In the genomic region with DNA sequence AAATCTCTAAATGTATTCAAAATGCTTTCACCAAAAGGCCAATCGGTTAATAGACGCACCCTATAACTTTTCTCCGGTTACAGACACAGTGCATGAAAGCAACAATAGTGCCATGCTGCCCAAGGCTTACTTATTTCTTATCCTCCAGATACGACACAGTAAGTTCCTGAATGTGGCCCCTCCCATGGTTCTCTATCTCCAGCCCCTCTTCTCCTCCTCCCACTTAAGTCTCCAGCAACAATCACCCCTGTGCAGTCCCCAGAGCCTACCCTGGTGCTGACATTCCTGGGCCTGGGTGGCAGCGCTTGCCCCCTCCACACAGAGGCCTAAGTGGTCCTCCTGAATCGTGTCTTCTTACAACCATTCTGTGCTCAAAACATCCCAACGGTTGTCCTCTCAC, we compare ENCODE assay signal across 30 cellular contexts.
"Had no signal": no experiment of that assay in that cellular context is flagged by ENCODE, and none has a peak within 500 bp of the region (broad histone marks: within the 10 kb centered on the region; RNA-seq: fewer than 3 reads in every experiment).

No MANE protein-coding gene starts in this region.

- H3K9me3 ChIP-seq: body of pancreas, colonic mucosa, gastrocnemius medialis, stomach, thyroid gland had no signal

- H3K4me2 ChIP-seq: hepatocyte had no signal

- H3K9me3 Mint-ChIP-seq: activated CD4-positive, alpha-beta memory T cell treated with anti-CD3 and anti-CD28 coated beads, Interleukin-2, amount 10 ng/mL, durations not matched to agents 7 days and 5 days; activated naive CD4-positive, alpha-beta T cell treated with anti-CD3 and anti-CD28 coated beads, Interleukin-2, amount 50 U/mL, for 72 hours; activated T-cell treated with anti-CD3 and anti-CD28 coated beads, Interleukin-2, amount 50 U/mL, for 24 hours; mesothelial cell of epicardium; stimulated activated naive B cell treated with anti-CD40 and anti-IgM and Interleukin-4, amounts not matched to agents 10 μg/mL and 1 μg/mL and 100 μg/mL, for 72 hours; T-cell; T-helper 2 cell treated with Interferon-gamma antibody and Interleukin-4, amounts not matched to agents 5 μg/mL and 100 μg/mL, for 36 hours had no signal

- H3K4me3 Mint-ChIP-seq: activated CD4-positive, alpha-beta memory T cell treated with anti-CD3 and anti-CD28 coated beads, Interleukin-2, amount 10 ng/mL, durations not matched to agents 7 days and 5 days; activated T-cell treated with anti-CD3 and anti-CD28 coated beads, Interleukin-2, amount 50 U/mL, for 24 hours; mesothelial cell of epicardium; stimulated activated naive B cell treated with anti-CD40 and anti-IgM and Interleukin-4, amounts not matched to agents 10 μg/mL and 1 μg/mL and 100 μg/mL, for 72 hours; T-helper 2 cell treated with Interferon-gamma antibody and Interleukin-4, amounts not matched to agents 5 μg/mL and 100 μg/mL, for 36 hours had no signal

- H3K36me3 Mint-ChIP-seq: mesothelial cell of epicardium had no signal

- DNase-seq: activated CD4-positive, alpha-beta memory T cell treated with anti-CD3 and anti-CD28 coated beads, Interleukin-2, amount 10 ng/mL, durations not matched to agents 7 days and 5 days; activated CD4-positive, alpha-beta T cell treated with anti-CD3 and anti-CD28 coated beads for 4 hours; activated CD4-positive, CD25-positive, alpha-beta regulatory T cell; activated CD8-positive, alpha-beta memory T cell treated with anti-CD3 and anti-CD28 coated beads, Interleukin-2, amount 50 U/mL, for 48 hours; activated gamma-delta T cell treated with Interleukin-2 at 50 U/mL for 16 hours; activated T-cell treated with anti-CD3 and anti-CD28 coated beads, Interleukin-2, amount 50 U/mL, for 24 hours; aorta; body of pancreas; cerebellar nuclear complex; colonic mucosa; effector CD8-positive, alpha-beta T cell; gastrocnemius medialis; islet precursor cell; left ventricle myocardium superior; mammary epithelial cell; naive B cell; posterior cingulate gyrus; right cardiac atrium; stimulated activated CD4-positive, alpha-beta T cell treated with anti-CD3 and anti-CD28 coated beads, Interleukin-15, amount 100 ng/mL, for 24 hours; stimulated activated CD4-positive, alpha-beta T cell treated with anti-CD3 and anti-CD28 coated beads, Interleukin-2, amount 100 ng/mL, for 24 hours; stimulated activated naive B cell treated with anti-CD40 and anti-IgM and Interleukin-4, amounts not matched to agents 10 μg/mL and 1 μg/mL and 100 μg/mL, for 72 hours; stomach; T-cell; thyroid gland had no signal

- H3K27me3 ChIP-seq: body of pancreas, cardiac muscle cell, colonic mucosa, gastrocnemius medialis, hepatocyte, stomach, thyroid gland had no signal

- H3K27ac ChIP-seq: body of pancreas, cardiac muscle cell, colonic mucosa, epithelial cell of prostate, gastrocnemius medialis, hepatocyte, stomach, thyroid gland had no signal

- H3K4me3 ChIP-seq: body of pancreas, cardiac muscle cell, colonic mucosa, gastrocnemius medialis, hepatocyte, thyroid gland had no signal

- H3K36me3 ChIP-seq: cardiac muscle cell, colonic mucosa, gastrocnemius medialis, stomach, thyroid gland had no signal

- H3K27me3 Mint-ChIP-seq: activated CD4-positive, alpha-beta memory T cell treated with anti-CD3 and anti-CD28 coated beads, Interleukin-2, amount 10 ng/mL, durations not matched to agents 7 days and 5 days; activated T-cell treated with anti-CD3 and anti-CD28 coated beads, Interleukin-2, amount 50 U/mL, for 24 hours; naive B cell; stimulated activated naive B cell treated with anti-CD40 and anti-IgM and Interleukin-4, amounts not matched to agents 10 μg/mL and 1 μg/mL and 100 μg/mL, for 72 hours; T-cell had no signal

- H3K27ac Mint-ChIP-seq: activated CD4-positive, alpha-beta memory T cell treated with anti-CD3 and anti-CD28 coated beads, Interleukin-2, amount 10 ng/mL, durations not matched to agents 7 days and 5 days; activated naive CD4-positive, alpha-beta T cell treated with anti-CD3 and anti-CD28 coated beads, Interleukin-2, amount 50 U/mL, for 72 hours; activated T-cell treated with anti-CD3 and anti-CD28 coated beads, Interleukin-2, amount 50 U/mL, for 24 hours; mesothelial cell of epicardium; stimulated activated naive B cell treated with anti-CD40 and anti-IgM and Interleukin-4, amounts not matched to agents 10 μg/mL and 1 μg/mL and 100 μg/mL, for 72 hours; T-cell; T-helper 2 cell treated with Interferon-gamma antibody and Interleukin-4, amounts not matched to agents 5 μg/mL and 100 μg/mL, for 36 hours had no signal

- ATAC-seq: activated naive CD4-positive, alpha-beta T cell treated with anti-CD3 and anti-CD28 coated beads, Interleukin-2, amount 50 U/mL, for 72 hours; body of pancreas; gastrocnemius medialis; left ventricle myocardium superior; right cardiac atrium; stimulated activated naive B cell treated with anti-CD40 and anti-IgM and Interleukin-4, amounts not matched to agents 10 μg/mL and 1 μg/mL and 100 μg/mL, for 72 hours; T-cell had no signal

- H3K4me1 ChIP-seq: colonic mucosa had no signal

- H2AFZ ChIP-seq: hepatocyte had no signal
